In the genomic region with DNA sequence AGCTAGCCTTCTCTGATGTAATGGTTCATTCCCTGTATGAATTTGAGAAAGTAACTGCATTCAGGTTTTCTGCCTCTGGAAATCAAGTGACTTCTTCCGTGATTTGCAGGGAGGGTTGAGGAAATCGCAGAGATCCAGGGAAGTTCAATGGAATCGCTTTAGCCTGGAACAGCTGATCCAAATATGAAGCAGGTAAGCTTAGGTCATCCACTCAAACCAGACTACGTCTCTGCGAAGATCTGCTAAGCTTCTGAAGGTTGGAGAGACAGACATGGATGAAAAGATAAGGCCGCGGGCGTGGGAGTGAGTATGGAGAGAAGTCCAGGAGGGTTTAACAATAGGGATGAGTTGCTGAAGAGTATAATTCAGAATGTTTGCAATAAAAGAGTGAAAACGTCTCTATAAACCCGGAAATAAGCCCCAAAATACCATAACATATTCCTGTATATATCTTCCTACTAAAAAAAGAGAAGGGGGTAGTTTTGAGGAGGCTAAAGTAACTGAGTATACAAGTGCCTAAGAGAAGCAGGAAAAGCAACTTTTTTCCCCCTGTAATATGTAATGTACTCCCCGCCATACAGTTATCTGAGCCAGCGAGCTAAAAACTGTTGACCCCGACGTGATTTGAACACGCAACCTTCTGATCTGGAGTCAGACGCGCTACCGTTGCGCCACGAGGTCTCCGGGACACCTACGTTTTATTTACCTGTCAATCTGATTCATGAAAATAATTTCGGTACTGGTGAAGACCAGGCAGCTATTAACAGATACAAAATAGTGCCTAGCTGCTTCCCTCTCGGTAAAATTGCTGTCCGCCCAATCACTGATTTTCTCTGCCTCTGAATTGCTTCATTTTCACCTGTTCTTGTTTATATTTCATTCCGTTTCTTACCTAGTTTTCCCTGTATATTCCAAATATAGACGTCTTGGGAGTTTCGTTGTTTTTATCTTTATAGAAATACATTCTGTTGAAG, we compare ENCODE assay signal across 8 cellular contexts. TPM values are rescaled to one million over a fixed set of nuclear protein-coding genes. Genes with fewer than 3 reads are reported as not detected.
A peak's percentile ranks its signal among the peaks of the same experiment; 100 is the strongest.
DNase-seq lines count a peak whose midpoint lies in the region; ATAC-seq, FAIRE-seq and TF ChIP-seq lines count a peak whose summit lies in the region.

No MANE protein-coding gene starts in this region.

- peak overlapping the region; percentile 98 for H3K4me2 ChIP-seq in endothelial cell of umbilical vein (ENCODE audit: insufficient read depth, low read length)

- H3K27ac ChIP-seq in endothelial cell of umbilical vein (ENCODE audit: insufficient read depth, low read depth, low read length): no peak overlapping the region

- H3K4me1 ChIP-seq in endothelial cell of umbilical vein (ENCODE audit: control insufficient read depth, extremely low read depth, insufficient read depth, low read length): peaks cover 26% of the 10 kb centered on the region

- H3K4me3 ChIP-seq in endothelial cell of umbilical vein (replicated peaks in 1 of 3; ENCODE audit: insufficient read depth in 1 of 3, low read depth in 1 of 3, low read length in 3 of 3): peak overlapping the region; percentile 26 to 95 (median 92)

- intact Hi-C loops in endothelial cell of umbilical vein (cut with micrococcal nuclease): loop anchor here (1.0 to 5.0 kb wide), 3 partner anchors 156 to 761 kb away; no protein-coding TSS in a partner anchor

- POLR2A ChIA-PET in endothelial cell of umbilical vein (lab: Charles Lee): no interaction called here

- no peaks in the 10 kb centered on the region for H4K20me1 ChIP-seq in endothelial cell of umbilical vein (replicated peaks; ENCODE audit: control insufficient read depth, extremely low read depth, insufficient read depth, low read length)

- peaks cover 0 to 7% of the 10 kb centered on the region in 2 experiments for H3K27me3 ChIP-seq in endothelial cell of umbilical vein (ENCODE audit: control insufficient read depth in 2 of 2, insufficient read depth in 2 of 2, low read length in 2 of 2)

- H3K36me3 ChIP-seq in endothelial cell of umbilical vein (ENCODE audit: control insufficient read depth in 2 of 2, extremely low read depth in 1 of 2, insufficient read depth in 2 of 2, low read length in 2 of 2): no peaks in the 10 kb centered on the region

- H2AFZ ChIP-seq in endothelial cell of umbilical vein (ENCODE audit: low read depth, low read length): peak overlapping the region; percentile 98

- H3K9ac ChIP-seq in endothelial cell of umbilical vein (replicated peaks; ENCODE audit: extremely low read depth, insufficient read depth, low read length): peak overlapping the region; percentile 55

- BruUV-seq in endothelial cell of umbilical vein (replicated peaks; lab: Mats Ljungman, UMichigan): no TSS peak

- CTCF ChIA-PET in endothelial cell of umbilical vein (lab: Charles Lee): interaction anchor here (0.9 to 3.2 kb wide), 4 partner anchors 9 to 264 kb away, joined by 3 to 28 read pairs (median 16); no protein-coding TSS in a partner anchor

- no peaks in the 10 kb centered on the region for H3K9me3 ChIP-seq in endothelial cell of umbilical vein (replicated peaks; ENCODE audit: control insufficient read depth, insufficient read depth, low read length)

- FAIRE-seq in endothelial cell of umbilical vein (lab: Jason Lieb, UNC): peak; percentile 59

- H3K79me2 ChIP-seq in endothelial cell of umbilical vein (ENCODE audit: control insufficient read depth, insufficient read depth, low read length): no peaks in the 10 kb centered on the region

- no peaks in the 10 kb centered on the region for H3K9me1 ChIP-seq in endothelial cell of umbilical vein (replicated peaks; ENCODE audit: control insufficient read depth, extremely low read depth, insufficient read depth, low read length)

- TF ChIP-seq POLR2A in endothelial cell of umbilical vein (IDR thresholded peaks at IDR 0.05; ENCODE audit: low read depth, low read length): no peak

- DNase-seq in NCI-H2029 treated with DMSO at 0.1 percent for 48 hours (lab: John Stamatoyannopoulos, UW): peak; percentile 78
- DNase-seq in activated CD4-positive, alpha-beta T cell treated with anti-CD3 and anti-CD28 coated beads for 48 hours: peak; percentile 76
- DNase-seq in endothelial cell of umbilical vein (ENCODE audit: low read depth, low spot score): peak; percentile 51
- DNase-seq in stimulated activated CD4-positive, alpha-beta T cell treated with anti-CD3 and anti-CD28 coated beads, Interleukin-15, amount 100 ng/mL, for 24 hours: peak; percentile 72
- DNase-seq in NK-92 treated with Interleukin-12 subunit alpha and Interleukin-12 subunit beta, amount 100 ng/mL, for 24 hours (lab: John Stamatoyannopoulos, UW): no peak

- TF ChIP-seq CTCF in endothelial cell of umbilical vein (IDR thresholded peaks at IDR 0.05; ENCODE audit: extremely low read depth in 1 of 2, insufficient read depth in 1 of 2, low read depth in 1 of 2, low read length in 2 of 2): no peak

- ATAC-seq in GM18907 (IDR thresholded peaks at IDR 0.05; ENCODE audit: unreplicated experiment): peak; percentile 39
- no peak for ATAC-seq in HG03469 (IDR thresholded peaks at IDR 0.05; ENCODE audit: unreplicated experiment)
- no peak for ATAC-seq in GM19467 (IDR thresholded peaks at IDR 0.05; ENCODE audit: unreplicated experiment)

- dilution Hi-C loops in endothelial cell of umbilical vein (cut with MboI; ENCODE audit: extremely low pct_ligation_motif_present, low sequenced_read_pairs): loop anchor here (25.0 kb wide), 1 partner anchor 206 kb away; the partner anchor contains the start of gene HMGN4

TF ChIP-seq in endothelial cell of umbilical vein, 7 proteins besides CTCF, POLR2A, EP300 and RAD21:
- TF ChIP-seq JUN (IDR thresholded peaks at IDR 0.05; ENCODE audit: borderline replicate concordance, insufficient read depth, insufficient read length, low read depth) (no peak), MAX (IDR thresholded peaks at IDR 0.05; ENCODE audit: insufficient read depth, insufficient read length) (no peak), FOS (IDR thresholded peaks at IDR 0.05; ENCODE audit: borderline replicate concordance, insufficient read depth, low read length) (no peak), MYC (IDR thresholded peaks at IDR 0.05; ENCODE audit: low read depth, low read length) (no peak)

RNA-seq across cellular contexts. Expression of gene BTN3A2, which starts 33.9 kb away (rescaled TPM):
- total RNA-seq in endothelial cell of umbilical vein: 14.2 and 17.9 TPM in 2 replicates
- 6.4 and 8.6 TPM in 2 replicates for polyA plus RNA-seq in endothelial cell of umbilical vein
- 12.7 and 12.9 TPM in 2 replicates for polyA plus RNA-seq in endothelial cell of umbilical vein (2011; cell fraction: cytosol; rRNA removed)
- 16.0 and 20.4 TPM in 2 replicates for polyA plus RNA-seq in endothelial cell of umbilical vein (2011; cell fraction: nucleus; rRNA removed)
- 10.0 and 11.5 TPM in 2 replicates for polyA plus RNA-seq in endothelial cell of umbilical vein (2012)
- 18.8 and 27.3 TPM in 2 replicates for polyA minus RNA-seq in endothelial cell of umbilical vein
- polyA minus RNA-seq in endothelial cell of umbilical vein (2011; cell fraction: cytosol; rRNA and poly(A)+ RNA removed): 8.3 TPM
- polyA minus RNA-seq in endothelial cell of umbilical vein (2011; cell fraction: nucleus; rRNA and poly(A)+ RNA removed): 7.5 and 10.5 TPM in 2 replicates

RNA-seq across cellular contexts. Expression of gene BTN2A2, which starts 51.8 kb away (rescaled TPM):
- 13.2 and 18.4 TPM in 2 replicates for total RNA-seq in endothelial cell of umbilical vein
- polyA plus RNA-seq in endothelial cell of umbilical vein: 13.4 and 15.3 TPM in 2 replicates
- polyA plus RNA-seq in endothelial cell of umbilical vein (2011; cell fraction: cytosol; rRNA removed): 12.6 and 12.7 TPM in 2 replicates
- polyA plus RNA-seq in endothelial cell of umbilical vein (2011; cell fraction: nucleus; rRNA removed): 44.7 and 51.3 TPM in 2 replicates
- polyA plus RNA-seq in endothelial cell of umbilical vein (2012): 13.8 TPM in 2 replicates
- 37.5 and 40.9 TPM in 2 replicates for polyA minus RNA-seq in endothelial cell of umbilical vein
- polyA minus RNA-seq in endothelial cell of umbilical vein (2011; cell fraction: cytosol; rRNA and poly(A)+ RNA removed): not detected
- polyA minus RNA-seq in endothelial cell of umbilical vein (2011; cell fraction: nucleus; rRNA and poly(A)+ RNA removed): 32.4 and 37.7 TPM in 2 replicates
